ENCODE assay signal across 13 cellular contexts in genomic region chr11:72786305-72787261, GRCh38. TPM values are rescaled to one million over a fixed set of nuclear protein-coding genes. Genes with fewer than 3 reads are reported as not detected.
DNase-seq lines count a peak whose midpoint lies in the region; ATAC-seq, FAIRE-seq and TF ChIP-seq lines count a peak whose summit lies in the region.
"Had no signal": no experiment of that assay in that cellular context is flagged by ENCODE, and none has a peak within 500 bp of the region (broad histone marks: within the 10 kb centered on the region; RNA-seq: fewer than 3 reads in every experiment).

No MANE protein-coding gene starts in this region.

- H3K4me1 ChIP-seq in HepG2 (ENCODE audit: insufficient read depth, low read length), result peaks cover 97% of the 10 kb centered on the region
- H3K4me1 ChIP-seq in upper lobe of right lung, result peaks cover 32% of the 10 kb centered on the region

- no peak for ATAC-seq in natural killer cell treated with Interleukin-12 subunit alpha and Interleukin-12 subunit beta and Interleukin-15 and Interleukin-18, amount 100 ng/mL, for 72 hours
- ATAC-seq in natural killer cell (no peak), HepG2 (peak; percentile 13), upper lobe of right lung (peak; percentile 79), HG03442 (IDR thresholded peaks at IDR 0.05; ENCODE audit: unreplicated experiment) (no peak)
- ATAC-seq: heart left ventricle had no signal

- H3K4me3 ChIP-seq in HepG2 (replicated peaks in 1 of 3; ENCODE audit: insufficient read depth in 1 of 3, low read depth in 2 of 3, low read length in 3 of 3) (peak overlapping the region in 2 of 3 experiments; percentile 24 to 57; a peak in 5 of 6 replicates), upper lobe of right lung (no peak overlapping the region)
- H3K4me3 ChIP-seq: heart left ventricle, suprapubic skin had no signal

- no peaks in the 10 kb centered on the region for H4K20me1 ChIP-seq in HepG2 (ENCODE audit: insufficient read depth, low read length)

- in situ Hi-C loops in HepG2 (cut with HindIII; ENCODE audit: extremely low pct_ligation_motif_present, low pct_unique_long_range_greater_than_20kb), result no loop called here

- CTCF ChIA-PET in HepG2 (lab: Yijun Ruan, JAX; ENCODE audit: low intra/inter-chr PET ratio, low total read pairs), result interaction anchor here (1.6 kb wide), 1 partner anchor 62 kb away, joined by 3 read pairs; no protein-coding TSS in a partner anchor

- no TSS peak for BruUV-seq in HepG2 (replicated peaks; lab: Mats Ljungman, UMichigan)

- peaks cover 13 to 14% of the 10 kb centered on the region in 2 donors for H3K4me1 Mint-ChIP-seq in natural killer cell treated with Interleukin-12 subunit alpha and Interleukin-12 subunit beta and Interleukin-15 and Interleukin-18, amount 100 ng/mL, for 72 hours (ENCODE audit: low read depth in 2 of 2)
- peaks cover 12 to 13% of the 10 kb centered on the region in 2 donors for H3K4me1 Mint-ChIP-seq in natural killer cell

- H3K79me2 ChIP-seq in HepG2 (ENCODE audit: insufficient read depth, low read length), result no peaks in the 10 kb centered on the region

- no peak for DNase-seq in natural killer cell treated with Interleukin-12 subunit alpha and Interleukin-12 subunit beta and Interleukin-15 and Interleukin-18, amount 100 ng/mL, for 72 hours (ENCODE audit: low spot score)
- DNase-seq in natural killer cell (no peak), NCI-H510A treated with DMSO at 0.1 percent for 48 hours (lab: John Stamatoyannopoulos, UW) (peak; percentile 94), HepG2 (ENCODE audit: low spot score) (peak; percentile 56), upper lobe of right lung (peak; percentile 82), RKO (ENCODE audit: low spot score) (no peak)
- DNase-seq in stimulated activated CD4-positive, alpha-beta T cell treated with anti-CD3 and anti-CD28 coated beads, Interleukin-1b, Interleukin-23, amount 100 ng/mL, for 48 hours, result no peak
- DNase-seq: activated gamma-delta T cell had no signal

- peak overlapping the region; percentile 85 for H3K4me2 ChIP-seq in HepG2 (ENCODE audit: low read depth, low read length)

- peak in 1 of 2 experiments; percentile 73; a peak in 1 of 4 replicates for TF ChIP-seq EP300 in HepG2 (IDR thresholded peaks at IDR 0.05; ENCODE audit: low read depth in 2 of 2, low read length in 2 of 2)
- peak; percentile 57; the same call in 1 of the 2 replicates for TF ChIP-seq EP300 in HepG2 (CRISPR knock-in tag; IDR thresholded peaks at IDR 0.05; ENCODE audit: borderline replicate concordance)

- TF ChIP-seq CTCF in natural killer cell (IDR thresholded peaks at IDR 0.05), result no peak
- peak; percentile 26; the same call in 1 of the 2 replicates for TF ChIP-seq CTCF in HepG2 (CRISPR knock-in tag; IDR thresholded peaks at IDR 0.05)
- TF ChIP-seq CTCF in upper lobe of right lung (IDR thresholded peaks at IDR 0.05), result no peak

- no peak for TF ChIP-seq RAD21 in HepG2 (CRISPR knock-in tag; IDR thresholded peaks at IDR 0.05)

- peak overlapping the region; percentile 53 for H3K9ac ChIP-seq in HepG2 (ENCODE audit: insufficient read depth, low read depth, low read length)

- H3K36me3 ChIP-seq in HepG2 (replicated peaks in 1 of 2; ENCODE audit: control insufficient read depth in 1 of 2, insufficient read depth in 2 of 2, low read length in 2 of 2) (no peaks in the 10 kb centered on the region), upper lobe of right lung (no peaks in the 10 kb centered on the region)
- H3K36me3 ChIP-seq: heart left ventricle, suprapubic skin had no signal

- H3K27ac Mint-ChIP-seq in natural killer cell treated with Interleukin-12 subunit alpha and Interleukin-12 subunit beta and Interleukin-15 and Interleukin-18, amount 100 ng/mL, for 72 hours, result peak overlapping the region; percentile 43 to 51
- H3K27ac Mint-ChIP-seq in natural killer cell, result peak overlapping the region in 1 of 2 donors; percentile 51

- no peak for TF ChIP-seq POLR2A in HepG2 (IDR thresholded peaks at IDR 0.05; ENCODE audit: insufficient read depth in 1 of 2, low read depth in 2 of 2, low read length in 2 of 2)

- no peak overlapping the region for H2AFZ ChIP-seq in HepG2 (ENCODE audit: low read length)

- H3K27ac ChIP-seq in HepG2 (ENCODE audit: extremely low read length, insufficient read depth, low read length) (peak overlapping the region; percentile 72), upper lobe of right lung (peak overlapping the region; percentile 47)
- H3K27ac ChIP-seq: suprapubic skin had no signal

- whole genome bisulfite sequencing in HepG2 (ENCODE audit: low lambda C conversion rate), result 0% methylated on average over 6 of the region's 8 CpGs

- no peak overlapping the region for H3K4me3 Mint-ChIP-seq in natural killer cell treated with Interleukin-12 subunit alpha and Interleukin-12 subunit beta and Interleukin-15 and Interleukin-18, amount 100 ng/mL, for 72 hours
- no peak overlapping the region for H3K4me3 Mint-ChIP-seq in natural killer cell

- no peaks in the 10 kb centered on the region for H3K27me3 Mint-ChIP-seq in natural killer cell treated with Interleukin-12 subunit alpha and Interleukin-12 subunit beta and Interleukin-15 and Interleukin-18, amount 100 ng/mL, for 72 hours
- H3K27me3 Mint-ChIP-seq in natural killer cell (ENCODE audit: low read depth in 2 of 2), result peaks cover 0 to 7% of the 10 kb centered on the region in 2 donors

- H3K36me3 Mint-ChIP-seq in natural killer cell treated with Interleukin-12 subunit alpha and Interleukin-12 subunit beta and Interleukin-15 and Interleukin-18, amount 100 ng/mL, for 72 hours, result no peaks in the 10 kb centered on the region
- no peaks in the 10 kb centered on the region for H3K36me3 Mint-ChIP-seq in natural killer cell

- H3K9me3 ChIP-seq in HepG2 (ENCODE audit: low read length) (no peaks in the 10 kb centered on the region), upper lobe of right lung (no peaks in the 10 kb centered on the region)
- H3K9me3 ChIP-seq: heart left ventricle, suprapubic skin had no signal

- H3K9me3 Mint-ChIP-seq in natural killer cell treated with Interleukin-12 subunit alpha and Interleukin-12 subunit beta and Interleukin-15 and Interleukin-18, amount 100 ng/mL, for 72 hours, result no peaks in the 10 kb centered on the region
- H3K9me3 Mint-ChIP-seq in natural killer cell, result no peaks in the 10 kb centered on the region

- intact Hi-C loops in natural killer cell (cut with micrococcal nuclease) (no loop called here), HepG2 (cut with micrococcal nuclease; ENCODE audit: unreplicated experiment) (loop anchor here (2.0 kb wide), 1 partner anchor 20 kb away; no protein-coding TSS in a partner anchor), upper lobe of right lung (cut with DNase I) (no loop called here)

- POLR2A ChIA-PET in HepG2 (lab: Yijun Ruan, JAX), result interaction anchor here (0.5 to 2.9 kb wide), 10 partner anchors 9 to 61 kb away, joined by 3 to 50 read pairs (median 6); no protein-coding TSS in a partner anchor

- peak; percentile 47 for FAIRE-seq in HepG2 (lab: Jason Lieb, UNC)
- FAIRE-seq: colon, TTC549 had no signal

- H3K27me3 ChIP-seq in HepG2 (ENCODE audit: control insufficient read depth in 1 of 2, insufficient read depth in 2 of 2, low read length in 2 of 2) (no peaks in the 10 kb centered on the region; a peak in 1 of 5 replicates), upper lobe of right lung (no peaks in the 10 kb centered on the region)
- H3K27me3 ChIP-seq: heart left ventricle, suprapubic skin had no signal

RNA-seq across cellular contexts. Expression of gene STARD10, which starts 7.3 kb away (rescaled TPM):
- 10 to 100 TPM in 1 of 2 donors, 1 to 10 TPM in 1; 9.5 to 17.8 TPM for total RNA-seq in natural killer cell treated with Interleukin-12 subunit alpha and Interleukin-12 subunit beta and Interleukin-15 and Interleukin-18, amount 100 ng/mL, for 72 hours
- total RNA-seq in natural killer cell, result 10 to 100 TPM; 10.9 to 17.3 (median 11.7) TPM
- 248 and 341 TPM in 2 replicates for total RNA-seq in HepG2 (2016; rRNA removed; fragmentation: Illumina TruSeq; extraction: Trizol)
- total RNA-seq in HepG2 (2016; cell fraction: cytosol; rRNA removed; fragmentation: Illumina TruSeq; extraction: Trizol; ENCODE audit: low read depth), result 1,658 and 1,675 TPM in 2 replicates
- 231 and 367 TPM in 2 replicates for total RNA-seq in HepG2 (2016; cell fraction: insoluble cytoplasmic fraction; rRNA removed; fragmentation: Illumina TruSeq; extraction: Trizol)
- 1,130 and 1,245 TPM in 2 replicates for total RNA-seq in HepG2 (2016; cell fraction: membrane; rRNA removed; fragmentation: Illumina TruSeq; extraction: Trizol)
- total RNA-seq in HepG2 (2016; cell fraction: nucleus; rRNA removed; fragmentation: Illumina TruSeq; extraction: Trizol), result 138 and 147 TPM in 2 replicates
- polyA plus RNA-seq in HepG2 (2011; rRNA removed), result 260 and 311 TPM in 2 replicates
- 248 and 317 TPM in 2 replicates for polyA plus RNA-seq in HepG2 (2011; cell fraction: cytosol; rRNA removed)
- polyA plus RNA-seq in HepG2 (2011; cell fraction: nucleus; rRNA removed), result 146 and 149 TPM in 2 replicates
- 146 and 179 TPM in 2 replicates for polyA plus RNA-seq in HepG2 (2012)
- polyA plus RNA-seq in HepG2 (2016; cell fraction: cytosol; fragmentation: Illumina TruSeq; extraction: Trizol; ENCODE audit: low read depth), result 2,121 and 2,355 TPM in 2 replicates
- 324 and 400 TPM in 2 replicates for polyA plus RNA-seq in HepG2 (2016; cell fraction: insoluble cytoplasmic fraction; fragmentation: Illumina TruSeq; extraction: Trizol; ENCODE audit: low read depth)
- 1,491 and 1,549 TPM in 2 replicates for polyA plus RNA-seq in HepG2 (2016; cell fraction: membrane; fragmentation: Illumina TruSeq; extraction: Trizol; ENCODE audit: low read depth)
- polyA plus RNA-seq in HepG2 (2016; cell fraction: nucleus; fragmentation: Illumina TruSeq; extraction: Trizol; ENCODE audit: insufficient read depth, low read depth), result 357 and 378 TPM in 2 replicates
- polyA minus RNA-seq in HepG2 (2011; rRNA and poly(A)+ RNA removed; ENCODE audit: low replicate concordance), result 15.4 and 222 TPM in 2 replicates
- polyA minus RNA-seq in HepG2 (2011; cell fraction: cytosol; rRNA and poly(A)+ RNA removed), result 77.0 and 88.8 TPM in 2 replicates
- 41.4 and 44.8 TPM in 2 replicates for polyA minus RNA-seq in HepG2 (2011; cell fraction: nucleus; rRNA and poly(A)+ RNA removed)
- 116 TPM for total RNA-seq in upper lobe of right lung

RNA-seq across cellular contexts. Expression of gene ATG16L2, which starts 27.6 kb away (rescaled TPM):
- 100 to 1,000 TPM in 1 of 2 donors, 10 to 100 TPM in 1; 74.7 to 113 TPM for total RNA-seq in natural killer cell treated with Interleukin-12 subunit alpha and Interleukin-12 subunit beta and Interleukin-15 and Interleukin-18, amount 100 ng/mL, for 72 hours
- total RNA-seq in natural killer cell (100 to 1,000 TPM; 172 to 190 (median 179) TPM), HepG2 (2016; rRNA removed; fragmentation: Illumina TruSeq; extraction: Trizol) (0.79 and 6.2 TPM in 2 replicates), upper lobe of right lung (77.5 TPM)
- 0.71 and 1.1 TPM in 2 replicates for total RNA-seq in HepG2 (2016; cell fraction: cytosol; rRNA removed; fragmentation: Illumina TruSeq; extraction: Trizol; ENCODE audit: low read depth)
- 0.88 and 6.5 TPM in 2 replicates for total RNA-seq in HepG2 (2016; cell fraction: insoluble cytoplasmic fraction; rRNA removed; fragmentation: Illumina TruSeq; extraction: Trizol)
- 0.93 and 2.4 TPM in 2 replicates for total RNA-seq in HepG2 (2016; cell fraction: membrane; rRNA removed; fragmentation: Illumina TruSeq; extraction: Trizol)
- 11.6 and 12.0 TPM in 2 replicates for total RNA-seq in HepG2 (2016; cell fraction: nucleus; rRNA removed; fragmentation: Illumina TruSeq; extraction: Trizol)
- 14.8 and 19.3 TPM in 2 replicates for polyA plus RNA-seq in HepG2 (2011; rRNA removed)
- 2.1 and 3.0 TPM in 2 replicates for polyA plus RNA-seq in HepG2 (2011; cell fraction: cytosol; rRNA removed)
- polyA plus RNA-seq in HepG2 (2011; cell fraction: nucleus; rRNA removed), result 251 and 263 TPM in 2 replicates
- 8.2 and 9.1 TPM in 2 replicates for polyA plus RNA-seq in HepG2 (2012)
- 0.28 and 0.58 TPM in 2 replicates for polyA plus RNA-seq in HepG2 (2016; cell fraction: cytosol; fragmentation: Illumina TruSeq; extraction: Trizol; ENCODE audit: low read depth)
- 0.75 and 1.2 TPM in 2 replicates for polyA plus RNA-seq in HepG2 (2016; cell fraction: insoluble cytoplasmic fraction; fragmentation: Illumina TruSeq; extraction: Trizol; ENCODE audit: low read depth)
- polyA plus RNA-seq in HepG2 (2016; cell fraction: membrane; fragmentation: Illumina TruSeq; extraction: Trizol; ENCODE audit: low read depth), result 0.56 and 0.72 TPM in 2 replicates
- polyA plus RNA-seq in HepG2 (2016; cell fraction: nucleus; fragmentation: Illumina TruSeq; extraction: Trizol; ENCODE audit: insufficient read depth, low read depth), result 31.9 and 32.0 TPM in 2 replicates
- polyA minus RNA-seq in HepG2 (2011; rRNA and poly(A)+ RNA removed; ENCODE audit: low replicate concordance), result 9.4 and 19.0 TPM in 2 replicates
- 0.69 and 0.97 TPM in 2 replicates for polyA minus RNA-seq in HepG2 (2011; cell fraction: cytosol; rRNA and poly(A)+ RNA removed)
- 25.1 and 27.8 TPM in 2 replicates for polyA minus RNA-seq in HepG2 (2011; cell fraction: nucleus; rRNA and poly(A)+ RNA removed)

RNA-seq across cellular contexts. Expression of gene ARAP1, which starts 34.4 kb away (rescaled TPM):
- 100 to 1,000 TPM; 206 to 220 TPM for total RNA-seq in natural killer cell treated with Interleukin-12 subunit alpha and Interleukin-12 subunit beta and Interleukin-15 and Interleukin-18, amount 100 ng/mL, for 72 hours
- total RNA-seq in natural killer cell (100 to 1,000 TPM; 293 to 327 (median 296) TPM), HepG2 (2016; rRNA removed; fragmentation: Illumina TruSeq; extraction: Trizol) (55.2 and 55.5 TPM in 2 replicates), upper lobe of right lung (226 TPM)
- 21.9 TPM in 2 replicates for total RNA-seq in HepG2 (2016; cell fraction: cytosol; rRNA removed; fragmentation: Illumina TruSeq; extraction: Trizol; ENCODE audit: low read depth)
- 49.1 and 52.3 TPM in 2 replicates for total RNA-seq in HepG2 (2016; cell fraction: insoluble cytoplasmic fraction; rRNA removed; fragmentation: Illumina TruSeq; extraction: Trizol)
- 15.6 and 18.1 TPM in 2 replicates for total RNA-seq in HepG2 (2016; cell fraction: membrane; rRNA removed; fragmentation: Illumina TruSeq; extraction: Trizol)
- total RNA-seq in HepG2 (2016; cell fraction: nucleus; rRNA removed; fragmentation: Illumina TruSeq; extraction: Trizol), result 76.5 and 77.3 TPM in 2 replicates
- 43.2 and 64.0 TPM in 2 replicates for polyA plus RNA-seq in HepG2 (2011; rRNA removed)
- 27.5 and 37.2 TPM in 2 replicates for polyA plus RNA-seq in HepG2 (2011; cell fraction: cytosol; rRNA removed)
- polyA plus RNA-seq in HepG2 (2011; cell fraction: nucleus; rRNA removed), result 341 and 362 TPM in 2 replicates
- polyA plus RNA-seq in HepG2 (2012), result 33.2 and 39.7 TPM in 2 replicates
- 2.2 and 3.2 TPM in 2 replicates for polyA plus RNA-seq in HepG2 (2016; cell fraction: cytosol; fragmentation: Illumina TruSeq; extraction: Trizol; ENCODE audit: low read depth)
- 40.0 and 49.8 TPM in 2 replicates for polyA plus RNA-seq in HepG2 (2016; cell fraction: insoluble cytoplasmic fraction; fragmentation: Illumina TruSeq; extraction: Trizol; ENCODE audit: low read depth)
- polyA plus RNA-seq in HepG2 (2016; cell fraction: membrane; fragmentation: Illumina TruSeq; extraction: Trizol; ENCODE audit: low read depth), result 5.5 and 6.6 TPM in 2 replicates
- 163 and 180 TPM in 2 replicates for polyA plus RNA-seq in HepG2 (2016; cell fraction: nucleus; fragmentation: Illumina TruSeq; extraction: Trizol; ENCODE audit: insufficient read depth, low read depth)
- 42.6 and 95.7 TPM in 2 replicates for polyA minus RNA-seq in HepG2 (2011; rRNA and poly(A)+ RNA removed; ENCODE audit: low replicate concordance)
- 32.2 and 38.2 TPM in 2 replicates for polyA minus RNA-seq in HepG2 (2011; cell fraction: cytosol; rRNA and poly(A)+ RNA removed)
- polyA minus RNA-seq in HepG2 (2011; cell fraction: nucleus; rRNA and poly(A)+ RNA removed), result 73.1 and 90.3 TPM in 2 replicates

Comparison
In these comparisons a context has a peak if more than half of its experiments do, and no peak if none do; other contexts are left out.
1. ATAC-seq: peak in HepG2 (single experiment) and upper lobe of right lung (single experiment); none in natural killer cell treated with Interleukin-12 subunit alpha and Interleukin-12 subunit beta and Interleukin-15 and Interleukin-18, amount 100 ng/mL, for 72 hours (0 of 2), natural killer cell (0 of 3) and HG03442 (single experiment).
2. DNase-seq: peak in NCI-H510A treated with DMSO at 0.1 percent for 48 hours (single experiment), HepG2 (single experiment) and upper lobe of right lung (single experiment); none in natural killer cell treated with Interleukin-12 subunit alpha and Interleukin-12 subunit beta and Interleukin-15 and Interleukin-18, amount 100 ng/mL, for 72 hours (single experiment), natural killer cell (single experiment), RKO (single experiment) and stimulated activated CD4-positive, alpha-beta T cell treated with anti-CD3 and anti-CD28 coated beads, Interleukin-1b, Interleukin-23, amount 100 ng/mL, for 48 hours (single experiment).